ENCODE assay signal across 1 cellular context in the genomic region with DNA sequence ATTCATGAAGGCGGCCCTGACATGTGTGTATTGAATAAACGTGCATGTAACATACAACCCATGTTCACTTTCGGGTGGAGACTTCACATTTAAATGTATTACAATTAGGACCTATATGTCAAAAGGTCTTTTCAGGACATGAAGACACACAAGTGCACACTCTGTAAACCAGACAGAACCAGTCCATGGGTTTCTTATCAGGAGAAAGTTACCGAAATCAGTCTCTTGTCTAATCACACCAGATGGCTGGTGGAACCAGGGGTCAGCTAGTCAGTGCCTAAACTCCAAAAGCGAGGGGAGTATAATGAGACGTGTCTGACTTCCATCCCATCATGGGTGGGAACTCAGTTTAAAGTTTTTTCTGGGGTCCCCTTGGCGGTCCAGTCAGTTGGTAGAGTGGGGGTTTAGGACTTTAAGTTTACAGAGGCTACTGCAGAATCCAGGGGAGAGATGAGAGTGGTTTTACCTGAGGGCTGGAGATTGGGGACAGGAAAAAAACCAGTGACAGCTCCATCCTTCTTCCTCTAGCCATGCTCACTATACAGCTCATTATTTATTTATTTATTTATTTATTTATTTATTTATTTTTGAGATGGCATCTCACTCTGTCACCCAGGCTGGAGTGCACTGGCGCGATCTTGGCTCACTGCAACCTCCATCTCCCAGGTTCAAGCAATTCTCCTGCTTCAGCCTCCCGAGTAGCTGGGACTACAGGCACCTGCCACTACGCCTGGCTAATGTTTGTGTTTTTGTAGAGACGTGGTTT.
TF ChIP-seq lines count a peak whose summit lies in the region.

No MANE protein-coding gene starts in this region.

TF ChIP-seq in HEK293, 187 proteins besides CTCF, POLR2A, EP300 and RAD21 (continued from another document):
- TF ChIP-seq ZBTB11 (tag by site-specific recombination; conservative IDR thresholded peaks at IDR 0.05; ENCODE audit: low read depth), result peak; percentile 62; the same call in 1 of the 2 replicates
- no peak for TF ChIP-seq ZNF2 (tag by site-specific recombination; IDR thresholded peaks at IDR 0.05)
- no peak for TF ChIP-seq YY1 (tag by site-specific recombination; IDR thresholded peaks at IDR 0.05)
- no peak for TF ChIP-seq ZNF335 (tag by site-specific recombination; conservative IDR thresholded peaks at IDR 0.05)
- no peak for TF ChIP-seq ZNF580 (tag by site-specific recombination; IDR thresholded peaks at IDR 0.05)
- no peak for TF ChIP-seq ZNF777 (tag by site-specific recombination; IDR thresholded peaks at IDR 0.05; ENCODE audit: borderline replicate concordance)
- no peak for TF ChIP-seq ZNF571 (tag by site-specific recombination; IDR thresholded peaks at IDR 0.05)
- no peak for TF ChIP-seq ZNF23 (tag by site-specific recombination; IDR thresholded peaks at IDR 0.05; ENCODE audit: borderline replicate concordance)
- no peak for TF ChIP-seq MEIS1 (CRISPR knock-in tag; IDR thresholded peaks at IDR 0.05; ENCODE audit: borderline replicate concordance)
- TF ChIP-seq ZNF302 (tag by site-specific recombination; IDR thresholded peaks at IDR 0.05; ENCODE audit: low read depth), result no peak
- no peak for TF ChIP-seq SP7 (tag by site-specific recombination; IDR thresholded peaks at IDR 0.05)
- TF ChIP-seq ZNF785 (tag by site-specific recombination; IDR thresholded peaks at IDR 0.05), result no peak
- TF ChIP-seq GLIS2 (tag by site-specific recombination; IDR thresholded peaks at IDR 0.05), result no peak
- 0 out of 2 replicates have a peak, but pooled peaks have one; percentile 18 for TF ChIP-seq ZXDB (tag by site-specific recombination; IDR thresholded peaks at IDR 0.05)
- TF ChIP-seq ZNF132 (tag by site-specific recombination; IDR thresholded peaks at IDR 0.05; ENCODE audit: borderline replicate concordance), result no peak
- peak; percentile 69; the same call in 1 of the 2 replicates for TF ChIP-seq ZNF140 (tag by site-specific recombination; IDR thresholded peaks at IDR 0.05)
- 0 out of 2 replicates have a peak, but pooled peaks have one; percentile 45 for TF ChIP-seq ZNF558 (tag by site-specific recombination; IDR thresholded peaks at IDR 0.05)
- TF ChIP-seq, protein P1, sequence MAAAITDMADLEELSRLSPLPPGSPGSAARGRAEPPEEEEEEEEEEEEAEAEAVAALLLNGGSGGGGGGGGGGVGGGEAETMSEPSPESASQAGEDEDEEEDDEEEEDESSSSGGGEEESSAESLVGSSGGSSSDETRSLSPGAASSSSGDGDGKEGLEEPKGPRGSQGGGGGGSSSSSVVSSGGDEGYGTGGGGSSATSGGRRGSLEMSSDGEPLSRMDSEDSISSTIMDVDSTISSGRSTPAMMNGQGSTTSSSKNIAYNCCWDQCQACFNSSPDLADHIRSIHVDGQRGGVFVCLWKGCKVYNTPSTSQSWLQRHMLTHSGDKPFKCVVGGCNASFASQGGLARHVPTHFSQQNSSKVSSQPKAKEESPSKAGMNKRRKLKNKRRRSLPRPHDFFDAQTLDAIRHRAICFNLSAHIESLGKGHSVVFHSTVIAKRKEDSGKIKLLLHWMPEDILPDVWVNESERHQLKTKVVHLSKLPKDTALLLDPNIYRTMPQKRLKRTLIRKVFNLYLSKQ (tag by site-specific recombination; IDR thresholded peaks at IDR 0.05; ENCODE audit: borderline replicate concordance), result no peak
- 0 out of 2 replicates have a peak, but pooled peaks have one; percentile 39 for TF ChIP-seq ZNF664 (tag by site-specific recombination; IDR thresholded peaks at IDR 0.05)
- no peak for TF ChIP-seq ZNF514 (tag by site-specific recombination; IDR thresholded peaks at IDR 0.05)
- TF ChIP-seq, protein P2, sequence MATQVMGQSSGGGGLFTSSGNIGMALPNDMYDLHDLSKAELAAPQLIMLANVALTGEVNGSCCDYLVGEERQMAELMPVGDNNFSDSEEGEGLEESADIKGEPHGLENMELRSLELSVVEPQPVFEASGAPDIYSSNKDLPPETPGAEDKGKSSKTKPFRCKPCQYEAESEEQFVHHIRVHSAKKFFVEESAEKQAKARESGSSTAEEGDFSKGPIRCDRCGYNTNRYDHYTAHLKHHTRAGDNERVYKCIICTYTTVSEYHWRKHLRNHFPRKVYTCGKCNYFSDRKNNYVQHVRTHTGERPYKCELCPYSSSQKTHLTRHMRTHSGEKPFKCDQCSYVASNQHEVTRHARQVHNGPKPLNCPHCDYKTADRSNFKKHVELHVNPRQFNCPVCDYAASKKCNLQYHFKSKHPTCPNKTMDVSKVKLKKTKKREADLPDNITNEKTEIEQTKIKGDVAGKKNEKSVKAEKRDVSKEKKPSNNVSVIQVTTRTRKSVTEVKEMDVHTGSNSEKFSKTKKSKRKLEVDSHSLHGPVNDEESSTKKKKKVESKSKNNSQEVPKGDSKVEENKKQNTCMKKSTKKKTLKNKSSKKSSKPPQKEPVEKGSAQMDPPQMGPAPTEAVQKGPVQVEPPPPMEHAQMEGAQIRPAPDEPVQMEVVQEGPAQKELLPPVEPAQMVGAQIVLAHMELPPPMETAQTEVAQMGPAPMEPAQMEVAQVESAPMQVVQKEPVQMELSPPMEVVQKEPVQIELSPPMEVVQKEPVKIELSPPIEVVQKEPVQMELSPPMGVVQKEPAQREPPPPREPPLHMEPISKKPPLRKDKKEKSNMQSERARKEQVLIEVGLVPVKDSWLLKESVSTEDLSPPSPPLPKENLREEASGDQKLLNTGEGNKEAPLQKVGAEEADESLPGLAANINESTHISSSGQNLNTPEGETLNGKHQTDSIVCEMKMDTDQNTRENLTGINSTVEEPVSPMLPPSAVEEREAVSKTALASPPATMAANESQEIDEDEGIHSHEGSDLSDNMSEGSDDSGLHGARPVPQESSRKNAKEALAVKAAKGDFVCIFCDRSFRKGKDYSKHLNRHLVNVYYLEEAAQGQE (tag by site-specific recombination; IDR thresholded peaks at IDR 0.05), result no peak
- TF ChIP-seq ZNF366 (tag by site-specific recombination; conservative IDR thresholded peaks at IDR 0.05), result no peak
- no peak for TF ChIP-seq ZNF776 (tag by site-specific recombination; IDR thresholded peaks at IDR 0.05; ENCODE audit: borderline replicate concordance)
- peak; percentile 62 for TF ChIP-seq ZNF555 (tag by site-specific recombination; conservative IDR thresholded peaks at IDR 0.05)
- no peak for TF ChIP-seq RBAK (tag by site-specific recombination; IDR thresholded peaks at IDR 0.05)
- TF ChIP-seq ZSCAN30 (tag by site-specific recombination; IDR thresholded peaks at IDR 0.05), result no peak
- no peak for TF ChIP-seq ZNF24 (tag by site-specific recombination; IDR thresholded peaks at IDR 0.05)
- TF ChIP-seq FEZF1 (tag by site-specific recombination; IDR thresholded peaks at IDR 0.05), result no peak
- peak; percentile 55; the same call in 1 of the 2 replicates for TF ChIP-seq ZNF623 (tag by site-specific recombination; IDR thresholded peaks at IDR 0.05)
- TF ChIP-seq ZSCAN16 (tag by site-specific recombination; IDR thresholded peaks at IDR 0.05), result no peak
- TF ChIP-seq ZNF404 (tag by site-specific recombination; IDR thresholded peaks at IDR 0.05), result no peak
- no peak for TF ChIP-seq INSM2 (tag by site-specific recombination; IDR thresholded peaks at IDR 0.05)
- TF ChIP-seq GLI2 (tag by site-specific recombination; IDR thresholded peaks at IDR 0.05; ENCODE audit: borderline replicate concordance, low read depth), result no peak
- no peak for TF ChIP-seq ZNF707 (tag by site-specific recombination; IDR thresholded peaks at IDR 0.05)
- TF ChIP-seq ZNF138 (tag by site-specific recombination; IDR thresholded peaks at IDR 0.05; ENCODE audit: borderline replicate concordance), result no peak
- no peak for TF ChIP-seq ZNF37A (tag by site-specific recombination; IDR thresholded peaks at IDR 0.05)
- no peak for TF ChIP-seq ZNF677 (tag by site-specific recombination; IDR thresholded peaks at IDR 0.05)
- TF ChIP-seq ZNF175 (tag by site-specific recombination; IDR thresholded peaks at IDR 0.05), result no peak
- no peak for TF ChIP-seq ZFP69B (tag by site-specific recombination; IDR thresholded peaks at IDR 0.05)
- no peak for TF ChIP-seq ZNF544 (tag by site-specific recombination; IDR thresholded peaks at IDR 0.05)
- TF ChIP-seq ZNF692 (tag by site-specific recombination; IDR thresholded peaks at IDR 0.05), result no peak
- no peak for TF ChIP-seq ZNF16 (tag by site-specific recombination; IDR thresholded peaks at IDR 0.05; ENCODE audit: low read depth)
- TF ChIP-seq ZNF391 (tag by site-specific recombination; IDR thresholded peaks at IDR 0.05; ENCODE audit: borderline replicate concordance, low read depth), result no peak
- no peak for TF ChIP-seq ZNF169 (tag by site-specific recombination; IDR thresholded peaks at IDR 0.05)
- 0 out of 2 replicates have a peak, but pooled peaks have one; percentile 16 for TF ChIP-seq ZNF560 (tag by site-specific recombination; IDR thresholded peaks at IDR 0.05; ENCODE audit: borderline replicate concordance)
- TF ChIP-seq ZNF311 (tag by site-specific recombination; IDR thresholded peaks at IDR 0.05; ENCODE audit: borderline replicate concordance), result no peak
TF ChIP-seq in HEK293: peak in this region for 16.
